15 cellular contexts compared by ENCODE assay signal in the genomic region with DNA sequence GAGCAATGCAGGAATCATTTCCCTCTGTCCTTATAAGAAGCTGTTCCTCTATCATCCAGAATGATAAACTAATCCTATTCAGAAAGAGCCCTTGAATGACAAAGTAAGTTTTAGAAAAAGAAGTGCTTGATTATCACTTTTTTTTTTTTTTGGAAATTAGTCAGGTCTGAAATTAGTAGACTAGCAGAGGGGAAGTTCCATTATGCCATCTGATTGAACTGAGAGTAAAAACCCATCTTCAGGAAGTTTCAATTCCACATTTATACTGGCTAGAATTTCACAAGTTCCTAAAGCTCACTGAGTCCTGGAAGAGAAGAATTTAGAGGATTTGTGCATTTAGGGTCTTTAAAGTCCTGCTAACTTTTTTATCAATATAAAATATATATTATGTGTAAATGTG.
DNase-seq lines count a peak whose midpoint lies in the region; ATAC-seq lines count a peak whose summit lies in the region.
"Had no signal": no experiment of that assay in that cellular context is flagged by ENCODE, and none has a peak within 500 bp of the region (broad histone marks: within the 10 kb centered on the region; RNA-seq: fewer than 3 reads in every experiment).

No MANE protein-coding gene starts in this region.

- ATAC-seq in Right ventricle myocardium superior (ENCODE audit: poor library complexity) = peak; percentile 31
- ATAC-seq in right cardiac atrium = no peak
- peak; percentile 24 for ATAC-seq in HG02852 (IDR thresholded peaks at IDR 0.05; ENCODE audit: unreplicated experiment)
- no peak for ATAC-seq in GM18873 (IDR thresholded peaks at IDR 0.05; ENCODE audit: low FRiP score, unreplicated experiment)
- ATAC-seq in HG02571 (IDR thresholded peaks at IDR 0.05; ENCODE audit: unreplicated experiment) = no peak

- no peaks in the 10 kb centered on the region for H3K4me1 ChIP-seq in right cardiac atrium (ENCODE audit: control insufficient read depth, insufficient read depth, low read length)
- H3K4me1 ChIP-seq: tibial nerve had no signal

- DNase-seq in Right ventricle myocardium superior = no peak
- no peak for DNase-seq in right cardiac atrium
- peak; percentile 10 for DNase-seq in NOMO-1 treated with dmso at 0.1 percent for 144 hours (lab: John Stamatoyannopoulos, UW; ENCODE audit: unreplicated experiment)
- DNase-seq in NCI-H2196 (lab: John Stamatoyannopoulos, UW; ENCODE audit: unreplicated experiment) = no peak
- DNase-seq in NCI-H1417 (lab: John Stamatoyannopoulos, UW) = no peak
- DNase-seq: activated CD4-positive, alpha-beta memory T cell treated with anti-CD3 and anti-CD28 coated beads for 36 hours; effector CD8-positive, alpha-beta T cell; NCI-H1105 treated with DMSO at 0.1 percent for 48 hours; nucleus accumbens; spleen; T-helper 9 cell had no signal

- H3K9me3 ChIP-seq in right cardiac atrium (ENCODE audit: control insufficient read depth, low read length) = peaks cover 2% of the 10 kb centered on the region
- H3K9me3 ChIP-seq: spleen had no signal

- H3K27ac ChIP-seq in right cardiac atrium (ENCODE audit: low read length) = no peak overlapping the region
- H3K27ac ChIP-seq: spleen, tibial nerve had no signal

- no peaks in the 10 kb centered on the region for H3K27me3 ChIP-seq in right cardiac atrium (ENCODE audit: control insufficient read depth, insufficient read depth)
- H3K27me3 ChIP-seq: tibial nerve had no signal

- H3K4me3 ChIP-seq in right cardiac atrium (ENCODE audit: low read length) = no peak overlapping the region
- H3K4me3 ChIP-seq: spleen, tibial nerve had no signal

- intact Hi-C loops in Right ventricle myocardium superior (cut with DNase I) (no loop called here), right cardiac atrium (cut with DNase I) (no loop called here)

Comparison
In these comparisons a context has a peak if more than half of its experiments do, and no peak if none do; other contexts are left out.
1. ATAC-seq: peak in Right ventricle myocardium superior (single experiment) and HG02852 (single experiment); none in right cardiac atrium (0 of 2), GM18873 (single experiment) and HG02571 (single experiment).